In genomic region chr5:68884144-68884754, GRCh38 we compare ENCODE assay signal across 17 cellular contexts.
DNase-seq lines count a peak whose midpoint lies in the region; ATAC-seq, FAIRE-seq and TF ChIP-seq lines count a peak whose summit lies in the region.
"Had no signal": no experiment of that assay in that cellular context is flagged by ENCODE, and none has a peak within 500 bp of the region (broad histone marks: within the 10 kb centered on the region; RNA-seq: fewer than 3 reads in every experiment).

No MANE protein-coding gene starts in this region.

- H3K23ac ChIP-seq in H1 (ENCODE audit: insufficient read length) = no peak overlapping the region

- H2BK5ac ChIP-seq in H1 (ENCODE audit: low read depth, low read length) = no peak overlapping the region

- peaks cover 15% of the 10 kb centered on the region for H3K9me3 Mint-ChIP-seq in type B pancreatic cell

- TF ChIP-seq EP300 in H1 (IDR thresholded peaks at IDR 0.05; ENCODE audit: borderline replicate concordance in 1 of 2, low read depth in 2 of 2, low read length in 2 of 2) (no peak), suprapubic skin (IDR thresholded peaks at IDR 0.05) (no peak)

- H3K4me1 ChIP-seq in H1 (replicated peaks in 1 of 4; ENCODE audit: control insufficient read depth in 3 of 4, insufficient read depth in 4 of 4, low read length in 3 of 4) (no peaks in the 10 kb centered on the region; a peak in 2 of 7 replicates), suprapubic skin (no peaks in the 10 kb centered on the region)
- H3K4me1 ChIP-seq: colonic mucosa had no signal

- H2AFZ ChIP-seq in H1 (ENCODE audit: low read length) = no peak overlapping the region

- H2BK20ac ChIP-seq in H1 (ENCODE audit: low read length) = no peak overlapping the region

- H3K4ac ChIP-seq in H1 (replicated peaks; ENCODE audit: insufficient read length, low read depth, low read length) = no peak overlapping the region

- H3K9me3 ChIP-seq in H1 (ENCODE audit: insufficient read depth in 2 of 2, low read depth in 1 of 2, low read length in 1 of 2) (no peaks in the 10 kb centered on the region), suprapubic skin (no peaks in the 10 kb centered on the region)
- H3K9me3 ChIP-seq: colonic mucosa, thoracic aorta had no signal

- no peaks in the 10 kb centered on the region for H3K79me1 ChIP-seq in H1 (ENCODE audit: low read depth, low read length)

- no peak overlapping the region for H3K14ac ChIP-seq in H1 (ENCODE audit: insufficient read length)

- DNase-seq in stimulated activated CD4-positive, alpha-beta T cell treated with anti-CD3 and anti-CD28 coated beads, Interleukin-15, amount 100 ng/mL, for 24 hours = peak; percentile 12
- no peak for DNase-seq in stimulated activated CD4-positive, alpha-beta T cell treated with anti-CD3 and anti-CD28 coated beads, Interleukin-12 subunit alpha, Interleukin-12 subunit beta, amount 100 ng/mL, for 4 hours
- DNase-seq in SK-MEL-5 (ENCODE audit: low read depth, low spot score) (peak; percentile 23), H1 (ENCODE audit: low read depth in 1 of 2, low spot score in 2 of 2) (no peak), type B pancreatic cell (ENCODE audit: extremely low spot score, unreplicated experiment) (no peak), suprapubic skin (ENCODE audit: low spot score in 2 of 2) (no peak)
- DNase-seq: activated effector memory CD4-positive, alpha-beta T cell treated with Interleukin-2 at 50 U/mL for 16 hours; colonic mucosa; naive B cell; NCI-H1417 treated with DMSO at 0.1 percent for 48 hours; NCI-H2171; NCI-H526 treated with DMSO at 0.1 percent for 48 hours had no signal

- no peak overlapping the region for H3K4me3 Mint-ChIP-seq in type B pancreatic cell
- H3K4me3 Mint-ChIP-seq: naive B cell had no signal

- H2BK15ac ChIP-seq in H1 (ENCODE audit: low read length) = no peak overlapping the region

- no peak overlapping the region for H3K18ac ChIP-seq in H1 (ENCODE audit: extremely low read depth, low read length)

- H3K4me2 ChIP-seq in H1 (ENCODE audit: insufficient read depth in 1 of 2, low read depth in 2 of 2, low read length in 2 of 2) = no peak overlapping the region

- no peaks in the 10 kb centered on the region for H4K20me1 ChIP-seq in H1 (replicated peaks in 1 of 2; ENCODE audit: control insufficient read depth in 1 of 2, insufficient read depth in 2 of 2, low read length in 2 of 2)

- no peaks in the 10 kb centered on the region; a peak in 1 of 7 replicates for H3K27me3 ChIP-seq in H1 (replicated peaks in 1 of 4; ENCODE audit: control insufficient read depth in 3 of 4, extremely low read depth in 1 of 4, insufficient read depth in 3 of 4, low read length in 3 of 4)
- no peaks in the 10 kb centered on the region for H3K27me3 ChIP-seq in suprapubic skin
- H3K27me3 ChIP-seq: colonic mucosa had no signal

- in situ Hi-C loops in SK-MEL-5 (cut with HindIII; ENCODE audit: low pct_unique_long_range_greater_than_20kb, low sequenced_read_pairs) = no loop called here

- POLR2A ChIA-PET in H1 (lab: Charles Lee; ENCODE audit: partially characterized antibody) = no interaction called here

- ATAC-seq in GM21381 (IDR thresholded peaks at IDR 0.05; ENCODE audit: unreplicated experiment) = no peak
- no peak for ATAC-seq in HG02642 (IDR thresholded peaks at IDR 0.05; ENCODE audit: poor library complexity, unreplicated experiment)

- no peak overlapping the region for H4K8ac ChIP-seq in H1 (ENCODE audit: extremely low read depth, insufficient read depth, low read length)

- no peak overlapping the region for H4K5ac ChIP-seq in H1 (ENCODE audit: insufficient read length, low read depth, low read length)

- H3K23me2 ChIP-seq in H1 (ENCODE audit: low read depth, low read length) = no peaks in the 10 kb centered on the region

- H3K36me3 Mint-ChIP-seq in type B pancreatic cell = no peaks in the 10 kb centered on the region
- H3K36me3 Mint-ChIP-seq: naive B cell had no signal

- H3K4me3 ChIP-seq in H1 (ENCODE audit: extremely low read depth in 1 of 4, insufficient read depth in 2 of 4, low read depth in 3 of 4, low read length in 4 of 4) = no peak overlapping the region
- no peak overlapping the region for H3K4me3 ChIP-seq in suprapubic skin
- H3K4me3 ChIP-seq: colonic mucosa, thoracic aorta had no signal

- H2AK5ac ChIP-seq in H1 (ENCODE audit: low read depth, low read length) = no peak overlapping the region

- TF ChIP-seq CTCF in H1 (IDR thresholded peaks at IDR 0.05; ENCODE audit: control extremely low read depth in 1 of 3, insufficient read depth in 1 of 3, low read depth in 1 of 3, low read length in 3 of 3) (no peak), type B pancreatic cell (conservative IDR thresholded peaks at IDR 0.05) (no peak), suprapubic skin (IDR thresholded peaks at IDR 0.05) (no peak)

- no peak for FAIRE-seq in H1 (lab: Jason Lieb, UNC)
- FAIRE-seq: keratinocyte had no signal

- TF ChIP-seq POLR2A in H1 (IDR thresholded peaks at IDR 0.05; ENCODE audit: control extremely low read depth in 1 of 2, low read depth in 2 of 2, low read length in 2 of 2) (no peak), suprapubic skin (IDR thresholded peaks at IDR 0.05) (no peak)

- 91% methylated on average over 4 of the region's 4 CpGs; no CpG with 5 or more reads in 1 of the 2 experiments for WGBS in H1 (ENCODE audit: extremely low coverage in 1 of 2, insufficient coverage in 1 of 2, insufficient read length in 1 of 2, insufficient replicate concordance in 2 of 2, low coverage in 1 of 2, low lambda C conversion rate in 2 of 2, missing lambda C conversion rate in 1 of 2), 2 experiments
- 54% methylated on average over 4 of the region's 4 CpGs for WGBS in suprapubic skin

- H2BK12ac ChIP-seq in H1 (ENCODE audit: low read depth, low read length) = no peak overlapping the region

- peaks cover 8% of the 10 kb centered on the region for H3K27me3 Mint-ChIP-seq in type B pancreatic cell
- H3K27me3 Mint-ChIP-seq: progenitor cell of endocrine pancreas had no signal

- no peak overlapping the region for H3K9ac ChIP-seq in H1 (replicated peaks in 1 of 4; ENCODE audit: extremely low read depth in 1 of 4, low read depth in 3 of 4, low read length in 3 of 4)

- H4K91ac ChIP-seq in H1 (replicated peaks; ENCODE audit: insufficient read length, low read length) = no peak overlapping the region

- H3K36me3 ChIP-seq in H1 (ENCODE audit: control insufficient read depth in 2 of 4, insufficient read depth in 4 of 4, low read length in 3 of 4) = no peaks in the 10 kb centered on the region
- H3K36me3 ChIP-seq in suprapubic skin = no peaks in the 10 kb centered on the region
- H3K36me3 ChIP-seq: colonic mucosa, thoracic aorta had no signal

- no peak overlapping the region for H3K56ac ChIP-seq in H1 (replicated peaks; ENCODE audit: insufficient read length, low read depth, low read length)

- H3K27ac ChIP-seq in H1 (ENCODE audit: low read depth, low read length) (no peak overlapping the region), suprapubic skin (no peak overlapping the region)
- H3K27ac ChIP-seq: colonic mucosa, thoracic aorta had no signal

- H3K79me2 ChIP-seq in H1 (ENCODE audit: control insufficient read depth in 1 of 2, insufficient read depth in 2 of 2, low read length in 2 of 2) = no peaks in the 10 kb centered on the region

- peaks cover 15% of the 10 kb centered on the region for H3K4me1 Mint-ChIP-seq in type B pancreatic cell (ENCODE audit: unreplicated experiment)

- peak overlapping the region; percentile 24 for H3K27ac Mint-ChIP-seq in type B pancreatic cell
- H3K27ac Mint-ChIP-seq: progenitor cell of endocrine pancreas had no signal

- CTCF ChIA-PET in H1 (lab: Charles Lee; ENCODE audit: partially characterized antibody) = interaction anchor here (0.7 to 3.3 kb wide), 8 partner anchors 9 to 209 kb away, joined by 3 to 10 read pairs (median 4); no protein-coding TSS in a partner anchor

- no peak for TF ChIP-seq RAD21 in H1 (IDR thresholded peaks at IDR 0.05 in 1 of 2, conservative IDR thresholded peaks at IDR 0.05 in 1 of 2; ENCODE audit: low read depth in 2 of 2, low read length in 2 of 2)

- H2BK120ac ChIP-seq in H1 (replicated peaks; ENCODE audit: low read depth, low read length) = no peak overlapping the region

TF ChIP-seq in H1, 55 proteins besides CTCF, POLR2A, EP300 and RAD21:
- TF ChIP-seq CEBPB (IDR thresholded peaks at IDR 0.05; ENCODE audit: low read depth, low read length) = no peak
- no peak for TF ChIP-seq CREB1 (IDR thresholded peaks at IDR 0.05)
- TF ChIP-seq MAX (IDR thresholded peaks at IDR 0.05) = no peak
- no peak for TF ChIP-seq CBX5 (IDR thresholded peaks at IDR 0.05; ENCODE audit: low read depth, low read length)
- no peak for TF ChIP-seq POLR2AphosphoS5 (IDR thresholded peaks at IDR 0.05; ENCODE audit: low read depth, low read length)
- TF ChIP-seq HDAC6 (IDR thresholded peaks at IDR 0.05; ENCODE audit: low read depth, low read length) = no peak
- peak; percentile 51; the same call in 1 of the 2 replicates for TF ChIP-seq MAFK (IDR thresholded peaks at IDR 0.05; ENCODE audit: low read depth, low read length)

Comparison
In these comparisons a context has a peak if more than half of its experiments do, and no peak if none do; other contexts are left out.
1. DNase-seq: peak in stimulated activated CD4-positive, alpha-beta T cell treated with anti-CD3 and anti-CD28 coated beads, Interleukin-15, amount 100 ng/mL, for 24 hours (single experiment) and SK-MEL-5 (single experiment); none in stimulated activated CD4-positive, alpha-beta T cell treated with anti-CD3 and anti-CD28 coated beads, Interleukin-12 subunit alpha, Interleukin-12 subunit beta, amount 100 ng/mL, for 4 hours (single experiment), H1 (0 of 2), type B pancreatic cell (single experiment) and suprapubic skin (0 of 2).